23 cellular contexts compared by ENCODE assay signal in the genomic region with DNA sequence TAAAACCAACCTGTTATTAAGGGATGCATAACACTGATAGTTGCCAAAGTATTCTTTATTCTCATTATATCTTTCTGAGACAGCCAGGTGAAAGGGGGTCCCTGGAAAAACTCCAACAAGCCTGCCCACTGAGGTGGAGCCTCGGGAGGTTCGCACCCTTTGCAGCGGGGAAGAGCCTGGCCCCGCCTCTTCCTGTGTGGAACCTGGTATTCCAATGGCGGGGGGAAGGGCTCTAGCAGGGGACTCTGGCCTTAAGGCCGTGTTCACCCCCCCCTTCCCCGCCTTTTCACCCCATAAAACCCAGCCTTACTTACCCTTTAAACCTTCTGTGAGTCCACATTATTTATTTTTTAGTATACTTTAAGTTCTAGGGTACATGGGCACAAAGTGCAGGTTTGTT.
"Had no signal": no experiment of that assay in that cellular context is flagged by ENCODE, and none has a peak within 500 bp of the region (broad histone marks: within the 10 kb centered on the region; RNA-seq: fewer than 3 reads in every experiment).

No MANE protein-coding gene starts in this region.

- H3K27ac ChIP-seq: adrenal gland, dorsolateral prefrontal cortex, gastroesophageal sphincter, parathyroid adenoma, spleen, suprapubic skin had no signal

- H3K4me3 ChIP-seq: adrenal gland, body of pancreas, dorsolateral prefrontal cortex, gastroesophageal sphincter, spleen, suprapubic skin, tibial nerve had no signal

- H3K4me1 ChIP-seq: adrenal gland, gastroesophageal sphincter, parathyroid adenoma, spleen, suprapubic skin had no signal

- H2AFZ ChIP-seq: parathyroid adenoma had no signal

- H3K9me3 ChIP-seq: adrenal gland, body of pancreas, suprapubic skin had no signal

- ATAC-seq: activated CD4-positive, alpha-beta T cell treated with anti-CD3 and anti-CD28 coated beads for 36 hours; body of pancreas; effector memory CD8-positive, alpha-beta T cell; gastroesophageal sphincter; naive thymus-derived CD8-positive, alpha-beta T cell; right cardiac atrium had no signal

- H3K79me2 ChIP-seq: parathyroid adenoma had no signal

- H3K27me3 ChIP-seq: adrenal gland, body of pancreas, dorsolateral prefrontal cortex, gastroesophageal sphincter, spleen, suprapubic skin, tibial nerve had no signal

- DNase-seq: activated CD4-positive, alpha-beta T cell treated with anti-CD3 and anti-CD28 coated beads for 36 hours; activated CD4-positive, CD25-positive, alpha-beta regulatory T cell; activated effector memory CD4-positive, alpha-beta T cell treated with anti-CD3 and anti-CD28 coated beads, Interleukin-2, amount 50 U/mL, for 16 hours; activated naive CD4-positive, alpha-beta T cell treated with anti-CD3 and anti-CD28 coated beads for 36 hours; activated naive CD8-positive, alpha-beta T cell treated with anti-CD3 and anti-CD28 coated beads for 36 hours; adrenal gland; body of pancreas; dorsolateral prefrontal cortex; effector memory CD8-positive, alpha-beta T cell; erythroblast; hippocampal formation; immature natural killer cell; kidney; naive thymus-derived CD8-positive, alpha-beta T cell; occipital lobe; right cardiac atrium; spleen; stimulated activated naive CD4-positive, alpha-beta T cell; T-helper 1 cell had no signal

- H3K36me3 ChIP-seq: adrenal gland, gastroesophageal sphincter, spleen, suprapubic skin, tibial nerve had no signal
